In the genomic region with DNA sequence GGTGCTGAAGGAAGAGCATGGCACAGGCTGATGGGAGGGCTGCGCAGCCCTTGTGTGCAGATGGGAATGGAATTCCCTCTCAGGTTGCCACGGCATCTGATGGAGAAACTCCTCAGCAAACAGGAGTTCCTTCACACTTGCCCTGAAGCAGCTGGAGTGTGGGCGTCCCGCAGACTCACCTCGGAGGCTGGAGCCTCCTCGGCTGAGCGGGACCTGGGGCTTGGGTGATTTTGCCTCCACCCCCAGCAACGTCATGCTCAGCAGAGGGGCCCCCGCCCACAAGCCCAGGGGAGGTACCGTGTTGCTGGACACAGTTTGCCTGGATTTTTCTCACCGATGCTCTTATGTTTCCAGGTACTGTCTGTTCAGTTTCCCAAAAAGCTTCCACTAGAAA, we compare ENCODE assay signal across 13 cellular contexts.
DNase-seq lines count a peak whose midpoint lies in the region; ATAC-seq, FAIRE-seq and TF ChIP-seq lines count a peak whose summit lies in the region.
"Had no signal": no experiment of that assay in that cellular context is flagged by ENCODE, and none has a peak within 500 bp of the region (broad histone marks: within the 10 kb centered on the region; RNA-seq: fewer than 3 reads in every experiment).

No MANE protein-coding gene starts in this region.

- H3K4me3 ChIP-seq in kidney (ENCODE audit: low read length in 2 of 2) (peak overlapping the region in 1 of 2 donors; percentile 33), upper lobe of left lung (peak overlapping the region in 3 of 4 donors; percentile 5 to 35 (median 31)), tibial nerve (no peak overlapping the region)
- H3K4me3 ChIP-seq: sigmoid colon had no signal

- H3K4me1 ChIP-seq in kidney (ENCODE audit: control insufficient read depth in 1 of 2, insufficient read depth in 1 of 2, low read depth in 1 of 2, low read length in 2 of 2) (peaks cover 0 to 7% of the 10 kb centered on the region in 2 donors), upper lobe of left lung (peaks cover 0 to 5% (median 0%) of the 10 kb centered on the region in 4 donors), tibial nerve (peaks cover 0 to 7% (median 0%) of the 10 kb centered on the region in 4 donors)
- H3K4me1 ChIP-seq: sigmoid colon had no signal

- no peak for FAIRE-seq in kidney (lab: Jason Lieb, UNC)
- FAIRE-seq: D721Med, TTC549 had no signal

- H3K9me3 ChIP-seq in kidney (ENCODE audit: control insufficient read depth in 1 of 2, low read length in 2 of 2): no peaks in the 10 kb centered on the region
- H3K9me3 ChIP-seq in upper lobe of left lung: no peaks in the 10 kb centered on the region
- H3K9me3 ChIP-seq in tibial nerve: no peaks in the 10 kb centered on the region
- H3K9me3 ChIP-seq: esophagus squamous epithelium, sigmoid colon had no signal

- TF ChIP-seq CTCF in VCaP (conservative IDR thresholded peaks at IDR 0.05): no peak
- no peak for TF ChIP-seq CTCF in kidney (IDR thresholded peaks at IDR 0.05; ENCODE audit: borderline replicate concordance, extremely low read depth, insufficient read depth)
- no peak for TF ChIP-seq CTCF in upper lobe of left lung (IDR thresholded peaks at IDR 0.05)
- no peak for TF ChIP-seq CTCF in tibial nerve (IDR thresholded peaks at IDR 0.05)

- DNase-seq in NCI-H748 (lab: John Stamatoyannopoulos, UW; ENCODE audit: unreplicated experiment): peak; percentile 15
- no peak for DNase-seq in NCI-H748 treated with DMSO at 0.1 percent for 48 hours (lab: John Stamatoyannopoulos, UW)
- DNase-seq in kidney: peak; percentile 59
- peak in 1 of 2 donors; percentile 63 for DNase-seq in upper lobe of left lung
- no peak for DNase-seq in tibial nerve (ENCODE audit: low spot score in 2 of 2)
- DNase-seq in AG20443 (ENCODE audit: low spot score): no peak
- DNase-seq in dedifferentiated amniotic fluid mesenchymal stem cell (ENCODE audit: extremely low spot score): no peak
- DNase-seq: esophagus squamous epithelium, NCI-H446 treated with DMSO at 0.1 percent for 48 hours, sigmoid colon had no signal

- intact Hi-C loops in kidney (cut with DNase I): loop anchor here (10.0 kb wide), 1 partner anchor 343 kb away; no protein-coding TSS in a partner anchor

- no peaks in the 10 kb centered on the region for H3K36me3 ChIP-seq in kidney (ENCODE audit: control insufficient read depth in 1 of 2, insufficient read depth in 2 of 2, low read length in 2 of 2)
- H3K36me3 ChIP-seq in upper lobe of left lung: no peaks in the 10 kb centered on the region
- H3K36me3 ChIP-seq in tibial nerve: peaks cover 0 to 14% (median 0%) of the 10 kb centered on the region in 3 donors
- H3K36me3 ChIP-seq: esophagus squamous epithelium, sigmoid colon had no signal

- H3K9ac ChIP-seq in kidney (ENCODE audit: low read length in 2 of 2): peak overlapping the region in 1 of 2 donors; percentile 16

- WGBS in upper lobe of left lung, 2 donors: 73 to 75% methylated on average over 2 to 11 of the region's 11 CpGs
- WGBS in tibial nerve, 2 donors: 68% methylated on average over 8 to 11 of the region's 11 CpGs

- peak overlapping the region; percentile 89 for H3K27ac ChIP-seq in VCaP
- H3K27ac ChIP-seq in kidney (ENCODE audit: low read depth in 2 of 2, low read length in 2 of 2): no peak overlapping the region
- no peak overlapping the region for H3K27ac ChIP-seq in upper lobe of left lung
- no peak overlapping the region for H3K27ac ChIP-seq in tibial nerve
- H3K27ac ChIP-seq: esophagus squamous epithelium, sigmoid colon had no signal

- H3K27me3 ChIP-seq in upper lobe of left lung (no peaks in the 10 kb centered on the region), tibial nerve (no peaks in the 10 kb centered on the region)

- TF ChIP-seq POLR2A in upper lobe of left lung (IDR thresholded peaks at IDR 0.05) (no peak), tibial nerve (IDR thresholded peaks at IDR 0.05) (no peak)

- TF ChIP-seq EP300 in upper lobe of left lung (IDR thresholded peaks at IDR 0.05): no peak
- TF ChIP-seq EP300 in tibial nerve (IDR thresholded peaks at IDR 0.05): no peak

- ATAC-seq in upper lobe of left lung (ENCODE audit: low FRiP score in 2 of 2): peak in 1 of 2 donors; percentile 4

Comparison
In these comparisons a context has a peak if more than half of its experiments do, and no peak if none do; other contexts are left out.
1. DNase-seq: peak in NCI-H748 (single experiment) and kidney (single experiment); none in NCI-H748 treated with DMSO at 0.1 percent for 48 hours (single experiment), tibial nerve (0 of 2), AG20443 (single experiment) and dedifferentiated amniotic fluid mesenchymal stem cell (single experiment).
2. H3K4me3 ChIP-seq: peak in upper lobe of left lung (3 of 4); none in tibial nerve (0 of 4).